Comparison of ENCODE assay signal across 1 cellular context in the genomic region with DNA sequence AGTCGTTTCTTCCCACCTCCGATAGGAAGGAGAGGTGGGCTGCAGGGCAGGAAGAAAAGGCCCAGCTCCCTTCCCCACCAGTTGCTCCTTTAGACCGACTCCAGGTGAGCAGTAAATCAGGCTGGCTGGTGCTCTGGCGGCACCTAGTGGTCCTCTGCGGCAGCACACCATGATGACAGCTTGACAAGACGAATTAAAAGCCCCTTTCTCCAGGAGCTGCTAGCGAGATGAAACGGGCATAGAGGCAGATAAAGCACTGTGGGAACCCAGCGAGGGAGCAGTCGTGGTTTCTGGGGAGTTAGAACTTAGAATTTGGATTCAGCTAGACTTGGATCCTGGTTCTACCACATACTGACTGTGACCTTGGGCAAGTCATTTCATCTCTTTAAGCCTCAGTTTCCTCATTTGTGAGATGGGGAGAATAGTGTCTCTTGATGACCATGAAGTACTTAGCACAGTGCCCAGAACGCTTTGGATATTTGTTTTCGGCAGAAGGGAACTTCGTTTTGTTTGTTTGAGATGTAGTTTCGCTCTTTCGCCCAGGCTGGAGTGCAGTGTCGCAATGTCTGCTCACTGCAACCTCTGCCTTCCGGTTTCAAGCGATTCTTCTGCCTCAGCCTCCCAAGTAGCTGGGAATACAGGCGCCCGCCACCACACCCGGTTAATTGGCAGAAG.
TF ChIP-seq lines count a peak whose summit lies in the region.

No MANE protein-coding gene starts in this region.

TF ChIP-seq in HepG2, 621 proteins besides CTCF, POLR2A, EP300 and RAD21 (continued from another document and continues in another):
- TF ChIP-seq, protein P1, sequence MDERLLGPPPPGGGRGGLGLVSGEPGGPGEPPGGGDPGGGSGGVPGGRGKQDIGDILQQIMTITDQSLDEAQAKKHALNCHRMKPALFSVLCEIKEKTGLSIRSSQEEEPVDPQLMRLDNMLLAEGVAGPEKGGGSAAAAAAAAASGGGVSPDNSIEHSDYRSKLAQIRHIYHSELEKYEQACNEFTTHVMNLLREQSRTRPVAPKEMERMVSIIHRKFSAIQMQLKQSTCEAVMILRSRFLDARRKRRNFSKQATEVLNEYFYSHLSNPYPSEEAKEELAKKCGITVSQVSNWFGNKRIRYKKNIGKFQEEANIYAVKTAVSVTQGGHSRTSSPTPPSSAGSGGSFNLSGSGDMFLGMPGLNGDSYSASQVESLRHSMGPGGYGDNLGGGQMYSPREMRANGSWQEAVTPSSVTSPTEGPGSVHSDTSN (CRISPR knock-in tag; IDR thresholded peaks at IDR 0.05) = no peak
- TF ChIP-seq ZFAT (CRISPR knock-in tag; conservative IDR thresholded peaks at IDR 0.05) (no peak), ZNF484 (CRISPR knock-in tag; IDR thresholded peaks at IDR 0.05; ENCODE audit: borderline replicate concordance, low read depth) (no peak), SPEN (CRISPR knock-in tag; IDR thresholded peaks at IDR 0.05; ENCODE audit: low read depth) (peak; percentile 50; the same call in 1 of the 2 replicates), ZFY (CRISPR knock-in tag; IDR thresholded peaks at IDR 0.05) (peak; percentile 46; the same call in 1 of the 2 replicates), HCFC1 (IDR thresholded peaks at IDR 0.05; ENCODE audit: low read depth, low read length) (no peak), REPIN1 (CRISPR knock-in tag; IDR thresholded peaks at IDR 0.05; ENCODE audit: borderline replicate concordance, low read depth) (0 out of 2 replicates have a peak, but pooled peaks have one; percentile 29), CCAR2 (optimal IDR thresholded peaks at IDR 0.05; ENCODE audit: low read depth, low read length) (no peak), ATF7-NPFF (CRISPR knock-in tag; IDR thresholded peaks at IDR 0.05; ENCODE audit: low read depth) (no peak), MBD4 (IDR thresholded peaks at IDR 0.05; ENCODE audit: borderline replicate concordance, low read length) (no peak), KMT2B (CRISPR knock-in tag; IDR thresholded peaks at IDR 0.05) (peak; percentile 36; the same call in 1 of the 2 replicates), ZNF737 (CRISPR knock-in tag; IDR thresholded peaks at IDR 0.05; ENCODE audit: borderline replicate concordance) (no peak), SKI (IDR thresholded peaks at IDR 0.05; ENCODE audit: partially characterized antibody) (no peak), SNAI1 (CRISPR knock-in tag; IDR thresholded peaks at IDR 0.05; ENCODE audit: borderline replicate concordance) (no peak), KDM1A (CRISPR knock-in tag; IDR thresholded peaks at IDR 0.05) (peak; percentile 47; the same call in 1 of the 2 replicates), GATA4 (IDR thresholded peaks at IDR 0.05; ENCODE audit: borderline replicate concordance, low read depth) (no peak), ETV5 (CRISPR knock-in tag; IDR thresholded peaks at IDR 0.05; ENCODE audit: borderline replicate concordance) (peak; percentile 74), ZNF451 (CRISPR knock-in tag; IDR thresholded peaks at IDR 0.05) (peak; percentile 17; the same call in 1 of the 2 replicates), ZNF724P (CRISPR knock-in tag; IDR thresholded peaks at IDR 0.05; ENCODE audit: borderline replicate concordance) (no peak), ELF4 (CRISPR knock-in tag; IDR thresholded peaks at IDR 0.05; ENCODE audit: borderline replicate concordance) (no peak), ZKSCAN1 (IDR thresholded peaks at IDR 0.05; ENCODE audit: low read length) (no peak), SP5 (CRISPR knock-in tag; IDR thresholded peaks at IDR 0.05; ENCODE audit: borderline replicate concordance, low read depth) (no peak), HNF4A (CRISPR knock-in tag; IDR thresholded peaks at IDR 0.05) (0 out of 2 replicates have a peak, but pooled peaks have one; percentile 7), CBX5 (CRISPR knock-in tag; IDR thresholded peaks at IDR 0.05; ENCODE audit: borderline replicate concordance) (no peak), ZNF432 (CRISPR knock-in tag; IDR thresholded peaks at IDR 0.05; ENCODE audit: borderline replicate concordance) (no peak), HNRNPH1 (optimal IDR thresholded peaks at IDR 0.05; ENCODE audit: low read depth, low read length) (no peak), ZNF703 (CRISPR knock-in tag; IDR thresholded peaks at IDR 0.05; ENCODE audit: borderline replicate concordance) (no peak), SIN3B (IDR thresholded peaks at IDR 0.05; ENCODE audit: low read length) (0 out of 2 replicates have a peak, but pooled peaks have one; percentile 39), EED (CRISPR knock-in tag; IDR thresholded peaks at IDR 0.05) (no peak), ZSCAN20 (CRISPR knock-in tag; IDR thresholded peaks at IDR 0.05; ENCODE audit: borderline replicate concordance) (no peak)
- TF ChIP-seq, protein P2, sequence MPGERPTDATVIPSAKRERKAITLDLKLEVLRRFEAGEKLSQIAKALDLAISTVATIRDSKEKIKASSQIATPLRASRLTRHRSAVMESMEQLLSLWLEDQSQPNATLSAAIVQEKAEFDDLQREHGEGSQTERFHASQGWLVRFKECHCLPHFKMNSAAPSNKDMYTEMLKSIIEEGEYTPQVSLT (CRISPR knock-in tag; IDR thresholded peaks at IDR 0.05; ENCODE audit: borderline replicate concordance, low read depth) = no peak
- TF ChIP-seq, protein P3, sequence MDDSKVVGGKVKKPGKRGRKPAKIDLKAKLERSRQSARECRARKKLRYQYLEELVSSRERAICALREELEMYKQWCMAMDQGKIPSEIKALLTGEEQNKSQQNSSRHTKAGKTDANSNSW (CRISPR knock-in tag; IDR thresholded peaks at IDR 0.05; ENCODE audit: borderline replicate concordance) = no peak
- TF ChIP-seq, protein P4, sequence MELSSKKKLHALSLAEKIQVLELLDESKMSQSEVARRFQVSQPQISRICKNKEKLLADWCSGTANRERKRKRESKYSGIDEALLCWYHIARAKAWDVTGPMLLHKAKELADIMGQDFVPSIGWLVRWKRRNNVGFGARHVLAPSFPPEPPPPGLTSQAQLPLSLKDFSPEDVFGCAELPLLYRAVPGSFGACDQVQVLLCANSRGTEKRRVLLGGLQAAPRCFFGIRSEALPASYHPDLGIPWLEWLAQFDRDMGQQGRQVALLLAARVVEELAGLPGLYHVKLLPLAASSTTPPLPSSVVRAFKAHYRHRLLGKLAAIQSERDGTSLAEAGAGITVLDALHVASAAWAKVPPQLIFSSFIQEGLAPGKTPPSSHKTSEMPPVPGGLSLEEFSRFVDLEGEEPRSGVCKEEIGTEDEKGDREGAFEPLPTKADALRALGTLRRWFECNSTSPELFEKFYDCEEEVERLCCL (CRISPR knock-in tag; IDR thresholded peaks at IDR 0.05; ENCODE audit: borderline replicate concordance) = no peak
- TF ChIP-seq, protein P5, sequence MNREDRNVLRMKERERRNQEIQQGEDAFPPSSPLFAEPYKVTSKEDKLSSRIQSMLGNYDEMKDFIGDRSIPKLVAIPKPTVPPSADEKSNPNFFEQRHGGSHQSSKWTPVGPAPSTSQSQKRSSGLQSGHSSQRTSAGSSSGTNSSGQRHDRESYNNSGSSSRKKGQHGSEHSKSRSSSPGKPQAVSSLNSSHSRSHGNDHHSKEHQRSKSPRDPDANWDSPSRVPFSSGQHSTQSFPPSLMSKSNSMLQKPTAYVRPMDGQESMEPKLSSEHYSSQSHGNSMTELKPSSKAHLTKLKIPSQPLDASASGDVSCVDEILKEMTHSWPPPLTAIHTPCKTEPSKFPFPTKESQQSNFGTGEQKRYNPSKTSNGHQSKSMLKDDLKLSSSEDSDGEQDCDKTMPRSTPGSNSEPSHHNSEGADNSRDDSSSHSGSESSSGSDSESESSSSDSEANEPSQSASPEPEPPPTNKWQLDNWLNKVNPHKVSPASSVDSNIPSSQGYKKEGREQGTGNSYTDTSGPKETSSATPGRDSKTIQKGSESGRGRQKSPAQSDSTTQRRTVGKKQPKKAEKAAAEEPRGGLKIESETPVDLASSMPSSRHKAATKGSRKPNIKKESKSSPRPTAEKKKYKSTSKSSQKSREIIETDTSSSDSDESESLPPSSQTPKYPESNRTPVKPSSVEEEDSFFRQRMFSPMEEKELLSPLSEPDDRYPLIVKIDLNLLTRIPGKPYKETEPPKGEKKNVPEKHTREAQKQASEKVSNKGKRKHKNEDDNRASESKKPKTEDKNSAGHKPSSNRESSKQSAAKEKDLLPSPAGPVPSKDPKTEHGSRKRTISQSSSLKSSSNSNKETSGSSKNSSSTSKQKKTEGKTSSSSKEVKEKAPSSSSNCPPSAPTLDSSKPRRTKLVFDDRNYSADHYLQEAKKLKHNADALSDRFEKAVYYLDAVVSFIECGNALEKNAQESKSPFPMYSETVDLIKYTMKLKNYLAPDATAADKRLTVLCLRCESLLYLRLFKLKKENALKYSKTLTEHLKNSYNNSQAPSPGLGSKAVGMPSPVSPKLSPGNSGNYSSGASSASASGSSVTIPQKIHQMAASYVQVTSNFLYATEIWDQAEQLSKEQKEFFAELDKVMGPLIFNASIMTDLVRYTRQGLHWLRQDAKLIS (CRISPR knock-in tag; IDR thresholded peaks at IDR 0.05) = no peak
- TF ChIP-seq, protein P6, sequence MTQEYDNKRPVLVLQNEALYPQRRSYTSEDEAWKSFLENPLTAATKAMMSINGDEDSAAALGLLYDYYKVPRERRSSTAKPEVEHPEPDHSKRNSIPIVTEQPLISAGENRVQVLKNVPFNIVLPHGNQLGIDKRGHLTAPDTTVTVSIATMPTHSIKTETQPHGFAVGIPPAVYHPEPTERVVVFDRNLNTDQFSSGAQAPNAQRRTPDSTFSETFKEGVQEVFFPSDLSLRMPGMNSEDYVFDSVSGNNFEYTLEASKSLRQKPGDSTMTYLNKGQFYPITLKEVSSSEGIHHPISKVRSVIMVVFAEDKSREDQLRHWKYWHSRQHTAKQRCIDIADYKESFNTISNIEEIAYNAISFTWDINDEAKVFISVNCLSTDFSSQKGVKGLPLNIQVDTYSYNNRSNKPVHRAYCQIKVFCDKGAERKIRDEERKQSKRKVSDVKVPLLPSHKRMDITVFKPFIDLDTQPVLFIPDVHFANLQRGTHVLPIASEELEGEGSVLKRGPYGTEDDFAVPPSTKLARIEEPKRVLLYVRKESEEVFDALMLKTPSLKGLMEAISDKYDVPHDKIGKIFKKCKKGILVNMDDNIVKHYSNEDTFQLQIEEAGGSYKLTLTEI (CRISPR knock-in tag; conservative IDR thresholded peaks at IDR 0.05) = no peak
- TF ChIP-seq, protein P7, sequence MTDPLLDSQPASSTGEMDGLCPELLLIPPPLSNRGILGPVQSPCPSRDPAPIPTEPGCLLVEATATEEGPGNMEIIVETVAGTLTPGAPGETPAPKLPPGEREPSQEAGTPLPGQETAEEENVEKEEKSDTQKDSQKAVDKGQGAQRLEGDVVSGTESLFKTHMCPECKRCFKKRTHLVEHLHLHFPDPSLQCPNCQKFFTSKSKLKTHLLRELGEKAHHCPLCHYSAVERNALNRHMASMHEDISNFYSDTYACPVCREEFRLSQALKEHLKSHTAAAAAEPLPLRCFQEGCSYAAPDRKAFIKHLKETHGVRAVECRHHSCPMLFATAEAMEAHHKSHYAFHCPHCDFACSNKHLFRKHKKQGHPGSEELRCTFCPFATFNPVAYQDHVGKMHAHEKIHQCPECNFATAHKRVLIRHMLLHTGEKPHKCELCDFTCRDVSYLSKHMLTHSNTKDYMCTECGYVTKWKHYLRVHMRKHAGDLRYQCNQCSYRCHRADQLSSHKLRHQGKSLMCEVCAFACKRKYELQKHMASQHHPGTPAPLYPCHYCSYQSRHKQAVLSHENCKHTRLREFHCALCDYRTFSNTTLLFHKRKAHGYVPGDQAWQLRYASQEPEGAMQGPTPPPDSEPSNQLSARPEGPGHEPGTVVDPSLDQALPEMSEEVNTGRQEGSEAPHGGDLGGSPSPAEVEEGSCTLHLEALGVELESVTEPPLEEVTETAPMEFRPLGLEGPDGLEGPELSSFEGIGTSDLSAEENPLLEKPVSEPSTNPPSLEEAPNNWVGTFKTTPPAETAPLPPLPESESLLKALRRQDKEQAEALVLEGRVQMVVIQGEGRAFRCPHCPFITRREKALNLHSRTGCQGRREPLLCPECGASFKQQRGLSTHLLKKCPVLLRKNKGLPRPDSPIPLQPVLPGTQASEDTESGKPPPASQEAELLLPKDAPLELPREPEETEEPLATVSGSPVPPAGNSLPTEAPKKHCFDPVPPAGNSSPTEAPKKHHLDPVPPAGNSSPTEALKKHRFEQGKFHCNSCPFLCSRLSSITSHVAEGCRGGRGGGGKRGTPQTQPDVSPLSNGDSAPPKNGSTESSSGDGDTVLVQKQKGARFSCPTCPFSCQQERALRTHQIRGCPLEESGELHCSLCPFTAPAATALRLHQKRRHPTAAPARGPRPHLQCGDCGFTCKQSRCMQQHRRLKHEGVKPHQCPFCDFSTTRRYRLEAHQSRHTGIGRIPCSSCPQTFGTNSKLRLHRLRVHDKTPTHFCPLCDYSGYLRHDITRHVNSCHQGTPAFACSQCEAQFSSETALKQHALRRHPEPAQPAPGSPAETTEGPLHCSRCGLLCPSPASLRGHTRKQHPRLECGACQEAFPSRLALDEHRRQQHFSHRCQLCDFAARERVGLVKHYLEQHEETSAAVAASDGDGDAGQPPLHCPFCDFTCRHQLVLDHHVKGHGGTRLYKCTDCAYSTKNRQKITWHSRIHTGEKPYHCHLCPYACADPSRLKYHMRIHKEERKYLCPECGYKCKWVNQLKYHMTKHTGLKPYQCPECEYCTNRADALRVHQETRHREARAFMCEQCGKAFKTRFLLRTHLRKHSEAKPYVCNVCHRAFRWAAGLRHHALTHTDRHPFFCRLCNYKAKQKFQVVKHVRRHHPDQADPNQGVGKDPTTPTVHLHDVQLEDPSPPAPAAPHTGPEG (CRISPR knock-in tag; IDR thresholded peaks at IDR 0.05) = no peak
- TF ChIP-seq, protein P8, sequence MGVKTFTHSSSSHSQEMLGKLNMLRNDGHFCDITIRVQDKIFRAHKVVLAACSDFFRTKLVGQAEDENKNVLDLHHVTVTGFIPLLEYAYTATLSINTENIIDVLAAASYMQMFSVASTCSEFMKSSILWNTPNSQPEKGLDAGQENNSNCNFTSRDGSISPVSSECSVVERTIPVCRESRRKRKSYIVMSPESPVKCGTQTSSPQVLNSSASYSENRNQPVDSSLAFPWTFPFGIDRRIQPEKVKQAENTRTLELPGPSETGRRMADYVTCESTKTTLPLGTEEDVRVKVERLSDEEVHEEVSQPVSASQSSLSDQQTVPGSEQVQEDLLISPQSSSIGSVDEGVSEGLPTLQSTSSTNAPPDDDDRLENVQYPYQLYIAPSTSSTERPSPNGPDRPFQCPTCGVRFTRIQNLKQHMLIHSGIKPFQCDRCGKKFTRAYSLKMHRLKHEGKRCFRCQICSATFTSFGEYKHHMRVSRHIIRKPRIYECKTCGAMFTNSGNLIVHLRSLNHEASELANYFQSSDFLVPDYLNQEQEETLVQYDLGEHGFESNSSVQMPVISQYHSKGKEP (CRISPR knock-in tag; IDR thresholded peaks at IDR 0.05) = no peak
- TF ChIP-seq, protein P9, sequence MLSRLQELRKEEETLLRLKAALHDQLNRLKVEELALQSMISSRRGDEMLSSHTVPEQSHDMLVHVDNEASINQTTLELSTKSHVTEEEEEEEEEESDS (CRISPR knock-in tag; IDR thresholded peaks at IDR 0.05; ENCODE audit: borderline replicate concordance) = no peak
- TF ChIP-seq, protein P10, sequence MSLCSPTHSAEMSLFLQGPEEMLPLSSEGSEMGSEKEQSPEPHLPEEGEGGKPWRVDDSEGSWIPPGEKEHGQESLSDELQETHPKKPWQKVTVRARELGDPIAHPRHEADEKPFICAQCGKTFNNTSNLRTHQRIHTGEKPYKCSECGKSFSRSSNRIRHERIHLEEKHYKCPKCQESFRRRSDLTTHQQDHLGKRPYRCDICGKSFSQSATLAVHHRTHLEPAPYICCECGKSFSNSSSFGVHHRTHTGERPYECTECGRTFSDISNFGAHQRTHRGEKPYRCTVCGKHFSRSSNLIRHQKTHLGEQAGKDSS (CRISPR knock-in tag; IDR thresholded peaks at IDR 0.05; ENCODE audit: borderline replicate concordance, low read depth) = 0 out of 2 replicates have a peak, but pooled peaks have one; percentile 31
